8 cellular contexts compared by ENCODE assay signal in genomic region chr22:27405672-27406388, GRCh38.
DNase-seq lines count a peak whose midpoint lies in the region; ATAC-seq, FAIRE-seq and TF ChIP-seq lines count a peak whose summit lies in the region.

No MANE protein-coding gene starts in this region.

- TF ChIP-seq CTCF in K562 (IDR thresholded peaks at IDR 0.05 in 2 of 3, conservative IDR thresholded peaks at IDR 0.05 in 1 of 3; ENCODE audit: insufficient read depth in 2 of 3, low read depth in 1 of 3, low read length in 3 of 3) (peak; percentile 54 to 73 (median 62)), testis (IDR thresholded peaks at IDR 0.05) (peak; percentile 57 to 67 (median 65))

- H3K27me3 ChIP-seq in K562 (ENCODE audit: control insufficient read depth in 2 of 2, insufficient read depth in 2 of 2, low read length in 2 of 2) (no peaks in the 10 kb centered on the region; a peak in 1 of 5 replicates), testis (no peaks in the 10 kb centered on the region)

- H4K20me1 ChIP-seq in K562 (replicated peaks; ENCODE audit: control insufficient read depth, insufficient read depth, low read length): no peaks in the 10 kb centered on the region

- TF ChIP-seq EP300 in K562 (IDR thresholded peaks at IDR 0.05; ENCODE audit: low read length): no peak

- whole genome bisulfite sequencing in K562 (ENCODE audit: insufficient coverage, low coverage, missing lambda C conversion rate): 11% methylated on average over 7 of the region's 10 CpGs
- WGBS in testis, 2 donors: 70 to 94% methylated on average over 4 to 10 of the region's 10 CpGs

- intact Hi-C loops in K562 (cut with micrococcal nuclease): loop anchor here (10.0 kb wide), 1 partner anchor 399 kb away; the partner anchor contains the start of gene MN1
- intact Hi-C loops in left colon (cut with DNase I, micrococcal nuclease): no loop called here
- intact Hi-C loops in testis (cut with DNase I; ENCODE audit: low total_unique reads): loop anchor here (10.0 kb wide), 1 partner anchor 399 kb away; the partner anchor contains the start of gene MN1

- no peaks in the 10 kb centered on the region for H3K4me1 ChIP-seq in K562 (replicated peaks in 1 of 2; ENCODE audit: control insufficient read depth in 2 of 2, insufficient read depth in 2 of 2, low read length in 2 of 2)
- H3K4me1 ChIP-seq in testis: no peaks in the 10 kb centered on the region

- in situ Hi-C loops in K562 (cut with MboI): loop anchor here (25.0 kb wide), 2 partner anchors 406 to 606 kb away; partner anchors contain the start of gene MN1

- H3K4me2 ChIP-seq in K562 (ENCODE audit: insufficient read depth, low read length): no peak overlapping the region

- peak; percentile 16 for DNase-seq in activated CD4-positive, alpha-beta T cell treated with anti-CD3 and anti-CD28 coated beads, Interleukin-2, amount 10 ng/mL, durations not matched to agents 7 days and 5 days
- no peak for DNase-seq in activated CD4-positive, alpha-beta T cell treated with anti-CD3 and anti-CD28 coated beads, Interleukin-2, amount 50 U/mL, for 1 hour
- peak; percentile 1 for DNase-seq in NCI-H526 treated with DMSO at 0.1 percent for 48 hours (lab: John Stamatoyannopoulos, UW)
- peak; percentile 43 to 70 (median 66) for DNase-seq in K562 (ENCODE audit: extremely low read depth in 1 of 4, low spot score in 3 of 4)
- peak in 1 of 2 donors; percentile 70 for DNase-seq in left colon
- DNase-seq in testis: peak; percentile 72

- no peak for TF ChIP-seq POLR2A in K562 (conservative IDR thresholded peaks at IDR 0.05)
- no peak for TF ChIP-seq POLR2A in testis (IDR thresholded peaks at IDR 0.05)

- H3K9me1 ChIP-seq in K562 (ENCODE audit: control insufficient read depth, insufficient read depth, low read length): no peaks in the 10 kb centered on the region

- no peak for FAIRE-seq in K562 (lab: Jason Lieb, UNC)

- H3K4me1 Mint-ChIP-seq in activated CD4-positive, alpha-beta T cell treated with anti-CD3 and anti-CD28 coated beads, Interleukin-2, amount 10 ng/mL, durations not matched to agents 7 days and 5 days: peaks cover 4% of the 10 kb centered on the region

- no peak overlapping the region for H2AFZ ChIP-seq in K562 (ENCODE audit: low read depth, low read length)

- peak; percentile 30 to 62 for TF ChIP-seq RAD21 in K562 (CRISPR knock-in tag; conservative IDR thresholded peaks at IDR 0.05 in 1 of 2, IDR thresholded peaks at IDR 0.05 in 1 of 2)

- H3K36me3 ChIP-seq in K562 (ENCODE audit: control insufficient read depth, insufficient read depth, low read length): no peaks in the 10 kb centered on the region
- no peaks in the 10 kb centered on the region for H3K36me3 ChIP-seq in testis (ENCODE audit: low read depth, missing control alignments)

- H3K79me2 ChIP-seq in K562 (ENCODE audit: control insufficient read depth, insufficient read depth, low read length): no peaks in the 10 kb centered on the region

- H3K9ac ChIP-seq in K562 (ENCODE audit: insufficient read depth in 1 of 2, low read depth in 2 of 2, low read length in 2 of 2): no peak overlapping the region

- CTCF ChIA-PET in activated CD4-positive, alpha-beta T cell treated with anti-CD3 and anti-CD28 coated beads, Interleukin-2, amount 10 ng/mL, durations not matched to agents 7 days and 5 days (lab: Charles Lee): no interaction called here
- CTCF ChIA-PET in K562 (lab: Yijun Ruan, JAX; ENCODE audit: low intra/inter-chr PET ratio): interaction anchor here (1.1 kb wide), 1 partner anchor 399 kb away, joined by 3 read pairs; no protein-coding TSS in a partner anchor

- H3K27ac ChIP-seq in K562 (ENCODE audit: extremely low read depth, low read depth, low read length) (no peak overlapping the region), testis (no peak overlapping the region)

- ATAC-seq in K562 (peak; percentile 79), left colon (peak; percentile 82), GM18909 (IDR thresholded peaks at IDR 0.05; ENCODE audit: poor library complexity, unreplicated experiment) (no peak), HG03159 (IDR thresholded peaks at IDR 0.05; ENCODE audit: unreplicated experiment) (no peak)

- no peak overlapping the region for H3K4me3 Mint-ChIP-seq in activated CD4-positive, alpha-beta T cell treated with anti-CD3 and anti-CD28 coated beads, Interleukin-2, amount 10 ng/mL, durations not matched to agents 7 days and 5 days

- no peak overlapping the region for H3K27ac Mint-ChIP-seq in activated CD4-positive, alpha-beta T cell treated with anti-CD3 and anti-CD28 coated beads, Interleukin-2, amount 10 ng/mL, durations not matched to agents 7 days and 5 days

- no TSS peak for BruUV-seq in K562 (replicated peaks; lab: Mats Ljungman, UMichigan)

- H3K9me3 ChIP-seq in K562 (replicated peaks; ENCODE audit: control insufficient read depth, insufficient read depth, low read depth, low read length) (no peaks in the 10 kb centered on the region), testis (no peaks in the 10 kb centered on the region)

- peaks cover 5% of the 10 kb centered on the region for H3K9me3 Mint-ChIP-seq in activated CD4-positive, alpha-beta T cell treated with anti-CD3 and anti-CD28 coated beads, Interleukin-2, amount 10 ng/mL, durations not matched to agents 7 days and 5 days

- H3K36me3 Mint-ChIP-seq in activated CD4-positive, alpha-beta T cell treated with anti-CD3 and anti-CD28 coated beads, Interleukin-2, amount 10 ng/mL, durations not matched to agents 7 days and 5 days (ENCODE audit: low read depth): no peaks in the 10 kb centered on the region

- POLR2A ChIA-PET in activated CD4-positive, alpha-beta T cell treated with anti-CD3 and anti-CD28 coated beads, Interleukin-2, amount 10 ng/mL, durations not matched to agents 7 days and 5 days (lab: Charles Lee): no interaction called here
- POLR2A ChIA-PET in K562 (lab: Yijun Ruan, JAX): interaction anchor here (0.6 kb wide), 1 partner anchor 442 kb away, joined by 3 read pairs; no protein-coding TSS in a partner anchor

- no peaks in the 10 kb centered on the region for H3K27me3 Mint-ChIP-seq in activated CD4-positive, alpha-beta T cell treated with anti-CD3 and anti-CD28 coated beads, Interleukin-2, amount 10 ng/mL, durations not matched to agents 7 days and 5 days

- H3K4me3 ChIP-seq in K562 (no peak overlapping the region), testis (no peak overlapping the region)

TF ChIP-seq in K562, 482 proteins besides CTCF, POLR2A, EP300 and RAD21:
- peak; percentile 34 for TF ChIP-seq ZFP36 (IDR thresholded peaks at IDR 0.05; ENCODE audit: low read depth, low read length, partially characterized antibody)
- TF ChIP-seq MAZ (CRISPR knock-in tag; conservative IDR thresholded peaks at IDR 0.05 in 1 of 2, IDR thresholded peaks at IDR 0.05 in 1 of 2): 0 out of 4 replicates have a peak, but pooled peaks of 1 of the 2 experiments have one; percentile 23
- TF ChIP-seq BCOR (IDR thresholded peaks at IDR 0.05): peak; percentile 41; the same call in 1 of the 2 replicates
- peak; percentile 49; the same call in 1 of the 2 replicates for TF ChIP-seq ZKSCAN1 (IDR thresholded peaks at IDR 0.05; ENCODE audit: low read depth, low read length)
- TF ChIP-seq RBM25 (IDR thresholded peaks at IDR 0.05; ENCODE audit: low read depth, low read length, severe bottlenecking): peak; percentile 15
- no peak for TF ChIP-seq ZBTB1 (CRISPR knock-in tag; IDR thresholded peaks at IDR 0.05; ENCODE audit: borderline replicate concordance, low read depth)
- TF ChIP-seq STAG1 (CRISPR knock-in tag; IDR thresholded peaks at IDR 0.05; ENCODE audit: borderline replicate concordance): peak; percentile 23; the same call in 1 of the 2 replicates
- TF ChIP-seq NR2F6 (CRISPR knock-in tag; IDR thresholded peaks at IDR 0.05): no peak
- TF ChIP-seq SMC3 (conservative IDR thresholded peaks at IDR 0.05; ENCODE audit: insufficient read depth, low read depth, low read length): peak; percentile 48; the same call in 1 of the 2 replicates

Comparison
In these comparisons a context has a peak if more than half of its experiments do, and no peak if none do; other contexts are left out.
1. ATAC-seq: peak in K562 (single experiment) and left colon (single experiment); none in GM18909 (single experiment) and HG03159 (single experiment).
2. intact Hi-C loops: an anchor here in K562 (10.0 kb wide) and testis (10.0 kb wide); none called in left colon.